In the genomic region with DNA sequence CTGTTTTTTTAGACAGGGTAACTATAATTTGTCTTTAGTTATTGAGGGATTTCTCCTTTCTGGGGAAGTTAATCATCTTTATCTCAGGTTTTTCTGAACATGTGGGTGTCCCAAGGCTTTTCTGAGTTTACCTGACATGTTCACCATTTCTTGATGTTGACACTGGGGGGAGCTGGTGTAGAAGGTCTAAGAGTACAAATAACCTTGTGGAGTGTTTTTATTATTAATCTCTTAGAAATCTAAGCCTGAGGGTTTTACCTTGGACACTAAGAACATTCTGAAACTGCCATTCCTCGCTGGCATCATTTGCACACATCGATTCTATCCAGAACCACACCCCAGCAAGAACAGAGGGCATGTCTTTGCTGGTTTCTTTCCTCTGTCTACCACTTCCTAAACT, we compare ENCODE assay signal across 9 cellular contexts. TPM values are rescaled to one million over a fixed set of nuclear protein-coding genes. Genes with fewer than 3 reads are reported as not detected.
DNase-seq lines count a peak whose midpoint lies in the region; ATAC-seq and TF ChIP-seq lines count a peak whose summit lies in the region.
"Had no signal": no experiment of that assay in that cellular context is flagged by ENCODE, and none has a peak within 500 bp of the region (broad histone marks: within the 10 kb centered on the region; RNA-seq: fewer than 3 reads in every experiment).

No MANE protein-coding gene starts in this region.

- no peak overlapping the region for H3K27ac ChIP-seq in GM23338 (ENCODE audit: low read depth)
- H3K27ac ChIP-seq in ascending aorta: no peak overlapping the region
- H3K27ac ChIP-seq in left lung: peak overlapping the region; percentile 35 to 57

- peaks cover 11% of the 10 kb centered on the region; the same call in 2 of the 3 replicates for H3K36me3 Mint-ChIP-seq in GM23338 (ENCODE audit: low read depth)
- H3K36me3 Mint-ChIP-seq in stimulated activated effector memory CD8-positive, alpha-beta T cell treated with anti-CD3 and anti-CD28 coated beads, Interleukin-12 subunit alpha, Interleukin-12 subunit beta, amount 100 ng/mL, for 72 hours: peaks cover 17% of the 10 kb centered on the region

- H3F3A ChIP-seq in GM23338 (replicated peaks; ENCODE audit: low read depth): no peaks in the 10 kb centered on the region

- no peaks in the 10 kb centered on the region; the same call in 1 of the 2 replicates for H3K36me3 ChIP-seq in GM23338 (ENCODE audit: insufficient read depth)
- peaks cover 63 to 87% of the 10 kb centered on the region in 2 donors for H3K36me3 ChIP-seq in ascending aorta
- peaks cover 0 to 96% of the 10 kb centered on the region in 2 donors for H3K36me3 ChIP-seq in left lung

- H2AFZ ChIP-seq in GM23338: no peak overlapping the region

- no peak for ATAC-seq in GM23338
- ATAC-seq in left lung: peak; percentile 22
- ATAC-seq in GM21723 (IDR thresholded peaks at IDR 0.05; ENCODE audit: unreplicated experiment): no peak
- ATAC-seq in stimulated activated effector memory CD8-positive, alpha-beta T cell treated with anti-CD3 and anti-CD28 coated beads, Interleukin-12 subunit alpha, Interleukin-12 subunit beta, amount 100 ng/mL, for 72 hours: no peak
- no peak for ATAC-seq in GM21528 (IDR thresholded peaks at IDR 0.05; ENCODE audit: low FRiP score, unreplicated experiment)

- no peaks in the 10 kb centered on the region; the same call in 2 of the 3 replicates for H3K9me3 Mint-ChIP-seq in GM23338
- H3K9me3 Mint-ChIP-seq in stimulated activated effector memory CD8-positive, alpha-beta T cell treated with anti-CD3 and anti-CD28 coated beads, Interleukin-12 subunit alpha, Interleukin-12 subunit beta, amount 100 ng/mL, for 72 hours: no peaks in the 10 kb centered on the region

- no peak overlapping the region for H3K4me2 ChIP-seq in GM23338

- DNase-seq in AG10803 (ENCODE audit: low read depth): peak; percentile 46
- DNase-seq in GM23338 (ENCODE audit: low spot score): peak; percentile 44
- DNase-seq in ascending aorta (ENCODE audit: low spot score in 2 of 2): no peak
- no peak for DNase-seq in left lung
- DNase-seq in NCI-H1436 treated with DMSO at 0.1 percent for 48 hours (lab: John Stamatoyannopoulos, UW): no peak
- DNase-seq in stimulated activated effector memory CD8-positive, alpha-beta T cell treated with anti-CD3 and anti-CD28 coated beads, Interleukin-12 subunit alpha, Interleukin-12 subunit beta, amount 100 ng/mL, for 72 hours (ENCODE audit: low spot score in 2 of 2): no peak
- DNase-seq: activated effector memory CD4-positive, alpha-beta T cell treated with anti-CD3 and anti-CD28 coated beads, Interleukin-2, amount 50 U/mL, for 16 hours had no signal

- 0 out of 2 replicates have a peak, but pooled peaks cover 4% of the 10 kb centered on the region for H4K20me1 ChIP-seq in GM23338 (replicated peaks; ENCODE audit: insufficient read depth)

- H3K4me1 Mint-ChIP-seq in GM23338: no peaks in the 10 kb centered on the region
- peaks cover 2% of the 10 kb centered on the region for H3K4me1 Mint-ChIP-seq in stimulated activated effector memory CD8-positive, alpha-beta T cell treated with anti-CD3 and anti-CD28 coated beads, Interleukin-12 subunit alpha, Interleukin-12 subunit beta, amount 100 ng/mL, for 72 hours

- H3K4me1 ChIP-seq in GM23338 (ENCODE audit: insufficient read depth) (no peaks in the 10 kb centered on the region), ascending aorta (peaks cover 0 to 2% of the 10 kb centered on the region in 2 donors), left lung (peaks cover 13 to 64% of the 10 kb centered on the region in 2 donors)

- intact Hi-C loops in ascending aorta (cut with DNase I): loop anchor here (5.0 kb wide), 1 partner anchor 889 kb away; the partner anchor contains the start of gene PRRG4
- intact Hi-C loops in left lung (cut with DNase I): no loop called here

- no peaks in the 10 kb centered on the region for H3K79me2 ChIP-seq in GM23338 (replicated peaks; ENCODE audit: insufficient read depth)

- no peaks in the 10 kb centered on the region for H3K27me3 Mint-ChIP-seq in GM23338 (ENCODE audit: insufficient read depth, low read depth, poor library complexity)

- H3K9me3 ChIP-seq in ascending aorta (no peaks in the 10 kb centered on the region), left lung (no peaks in the 10 kb centered on the region)

- H3K9me2 ChIP-seq in GM23338 (ENCODE audit: insufficient read depth): no peaks in the 10 kb centered on the region

- TF ChIP-seq CTCF in AG10803 (conservative IDR thresholded peaks at IDR 0.05; ENCODE audit: low read length) (peak; percentile 56), GM23338 (conservative IDR thresholded peaks at IDR 0.05; ENCODE audit: low read depth in 2 of 2) (peak; percentile 52 to 56), ascending aorta (IDR thresholded peaks at IDR 0.05) (peak in 2 of 3 experiments; percentile 9 to 33), left lung (IDR thresholded peaks at IDR 0.05) (no peak)

- no peak overlapping the region for H3K4me3 Mint-ChIP-seq in GM23338
- no peak overlapping the region for H3K4me3 Mint-ChIP-seq in stimulated activated effector memory CD8-positive, alpha-beta T cell treated with anti-CD3 and anti-CD28 coated beads, Interleukin-12 subunit alpha, Interleukin-12 subunit beta, amount 100 ng/mL, for 72 hours

- H3K4me3 ChIP-seq in AG10803 (ENCODE audit: low read length): no peak overlapping the region
- no peak overlapping the region for H3K4me3 ChIP-seq in GM23338
- no peak overlapping the region for H3K4me3 ChIP-seq in ascending aorta
- H3K4me3 ChIP-seq in left lung: no peak overlapping the region

- no peak overlapping the region for H3K27ac Mint-ChIP-seq in GM23338
- no peak overlapping the region for H3K27ac Mint-ChIP-seq in stimulated activated effector memory CD8-positive, alpha-beta T cell treated with anti-CD3 and anti-CD28 coated beads, Interleukin-12 subunit alpha, Interleukin-12 subunit beta, amount 100 ng/mL, for 72 hours

- H3K27me3 ChIP-seq in GM23338 (ENCODE audit: insufficient read depth) (no peaks in the 10 kb centered on the region), ascending aorta (no peaks in the 10 kb centered on the region), left lung (no peaks in the 10 kb centered on the region)

TF ChIP-seq in GM23338, 12 proteins besides CTCF, POLR2A, EP300 and RAD21 (continues in another document):
- no peak for TF ChIP-seq CREB1 (CRISPR knock-in tag; IDR thresholded peaks at IDR 0.05; ENCODE audit: low read depth)
- no peak for TF ChIP-seq JUNB (IDR thresholded peaks at IDR 0.05; ENCODE audit: unreplicated experiment)

RNA-seq across cellular contexts. Expression of gene C11orf91, which starts 15.6 kb away (rescaled TPM):
- total RNA-seq in GM23338 (2014; rRNA removed; shearing (Covaris generic)): not detected in 2 replicates
- polyA plus RNA-seq in GM23338 (2016; fragmentation: Nextera tagmentation; extraction: Ambion mirVana): not detected in 2 replicates
- total RNA-seq in ascending aorta: not detected
- total RNA-seq in left lung: 1 to 10 TPM in 1 of 2 donors, not detected in 1; 2.2 TPM

RNA-seq across cellular contexts. Expression of gene CD59, which starts 20.0 kb away (rescaled TPM):
- total RNA-seq in GM23338 (2014; rRNA removed; shearing (Covaris generic)): 41.5 and 61.5 TPM in 2 replicates
- polyA plus RNA-seq in GM23338 (2016; fragmentation: Nextera tagmentation; extraction: Ambion mirVana): 73.9 and 86.6 TPM in 2 replicates
- total RNA-seq in ascending aorta (637 TPM), left lung (1,000 to 10,000 TPM in 1 of 2 donors, 100 to 1,000 TPM in 1; 928 to 1,244 TPM)

RNA-seq across cellular contexts. Expression of gene FBXO3, which starts 58.1 kb away (rescaled TPM):
- 28.4 TPM in 2 replicates for total RNA-seq in GM23338 (2014; rRNA removed; shearing (Covaris generic))
- 10.4 and 12.5 TPM in 2 replicates for polyA plus RNA-seq in GM23338 (2016; fragmentation: Nextera tagmentation; extraction: Ambion mirVana)
- total RNA-seq in ascending aorta (11.8 TPM), left lung (10 to 100 TPM; 25.9 to 30.5 TPM)

Comparison
In these comparisons a context has a peak if more than half of its experiments do, and no peak if none do; other contexts are left out.
1. DNase-seq: peak in AG10803 (single experiment) and GM23338 (single experiment); none in ascending aorta (0 of 2), left lung (0 of 2), NCI-H1436 treated with DMSO at 0.1 percent for 48 hours (single experiment) and stimulated activated effector memory CD8-positive, alpha-beta T cell treated with anti-CD3 and anti-CD28 coated beads, Interleukin-12 subunit alpha, Interleukin-12 subunit beta, amount 100 ng/mL, for 72 hours (0 of 2).
2. CTCF ChIP-seq: peak in AG10803 (single experiment), GM23338 (2 of 2) and ascending aorta (2 of 3); none in left lung (0 of 2).
3. H3K27ac ChIP-seq: peak in left lung (2 of 2); none in GM23338 (single experiment) and ascending aorta (0 of 2).
4. RNA of gene CD59, which starts 20.0 kb away (total RNA-seq): 928 to 1,244 TPM in left lung and 637 TPM in ascending aorta (single experiment); 41.5 to 61.5 TPM in GM23338; every median in the first group is over 10 times any median in the second.